ENCODE assay signal across 8 cellular contexts in genomic region chr22:37485006-37485713, GRCh38. TPM values are rescaled to one million over a fixed set of nuclear protein-coding genes. Genes with fewer than 3 reads are reported as not detected.
DNase-seq lines count a peak whose midpoint lies in the region; ATAC-seq and TF ChIP-seq lines count a peak whose summit lies in the region.

No MANE protein-coding gene starts in this region.

- no peaks in the 10 kb centered on the region for H3K9me2 ChIP-seq in OCI-LY1 (ENCODE audit: low read depth, low read length)

- no peaks in the 10 kb centered on the region for H4K20me1 ChIP-seq in OCI-LY1 (ENCODE audit: insufficient read depth, low read length)

- CTCF ChIA-PET in MCF 10A (lab: Yijun Ruan, JAX), result interaction anchor here (0.6 to 1.5 kb wide), 2 partner anchors 13 to 28 kb away, joined by 3 to 4 read pairs; no protein-coding TSS in a partner anchor

- peak overlapping the region; percentile 95 for H3K27ac Mint-ChIP-seq in stimulated activated memory B cell treated with anti-CD40 and anti-IgM and Interleukin-4, amounts not matched to agents 10 μg/mL and 1 μg/mL and 100 μg/mL, for 72 hours
- no peak overlapping the region for H3K27ac Mint-ChIP-seq in MCF 10A (ENCODE audit: low read depth, unreplicated experiment)

- H3K36me3 Mint-ChIP-seq in stimulated activated memory B cell treated with anti-CD40 and anti-IgM and Interleukin-4, amounts not matched to agents 10 μg/mL and 1 μg/mL and 100 μg/mL, for 72 hours, result peaks cover 27% of the 10 kb centered on the region
- peaks cover 8% of the 10 kb centered on the region for H3K36me3 Mint-ChIP-seq in MCF 10A (ENCODE audit: insufficient read depth, unreplicated experiment)

- peak overlapping the region; percentile 87 for H3K4me3 ChIP-seq in OCI-LY1 (ENCODE audit: low read depth, low read length, poor library complexity, severe bottlenecking)

- peaks cover 47% of the 10 kb centered on the region for H3K79me2 ChIP-seq in OCI-LY1 (ENCODE audit: insufficient read depth, low read length)

- intact Hi-C loops in MCF 10A (cut with micrococcal nuclease), result no loop called here

- peaks cover 55% of the 10 kb centered on the region for H3K4me1 Mint-ChIP-seq in stimulated activated memory B cell treated with anti-CD40 and anti-IgM and Interleukin-4, amounts not matched to agents 10 μg/mL and 1 μg/mL and 100 μg/mL, for 72 hours
- H3K4me1 Mint-ChIP-seq in MCF 10A (ENCODE audit: insufficient read depth, unreplicated experiment), result peaks cover 12% of the 10 kb centered on the region

- no peaks in the 10 kb centered on the region for H3K9me3 Mint-ChIP-seq in stimulated activated memory B cell treated with anti-CD40 and anti-IgM and Interleukin-4, amounts not matched to agents 10 μg/mL and 1 μg/mL and 100 μg/mL, for 72 hours
- no peaks in the 10 kb centered on the region for H3K9me3 Mint-ChIP-seq in MCF 10A (ENCODE audit: unreplicated experiment)

- H3K36me3 ChIP-seq in OCI-LY1 (ENCODE audit: insufficient read depth, low read length), result peaks cover 22% of the 10 kb centered on the region; the same call in 1 of the 2 replicates

- no peaks in the 10 kb centered on the region for H3F3A ChIP-seq in OCI-LY1 (ENCODE audit: insufficient read depth, low read length)

- peak overlapping the region; percentile 97 for H3K9ac ChIP-seq in OCI-LY1 (ENCODE audit: low read length)

- H2AFZ ChIP-seq in OCI-LY1 (ENCODE audit: low read length), result no peak overlapping the region

- peak overlapping the region; percentile 91 for H3K4me2 ChIP-seq in OCI-LY1 (ENCODE audit: low read length)

- no peak for TF ChIP-seq CTCF in OCI-LY1 (IDR thresholded peaks at IDR 0.05; ENCODE audit: low read length)
- TF ChIP-seq CTCF in MCF 10A (IDR thresholded peaks at IDR 0.05; ENCODE audit: unreplicated experiment), result no peak

- peaks cover 64% of the 10 kb centered on the region for H3K4me1 ChIP-seq in OCI-LY1 (ENCODE audit: insufficient read depth, low read length, severe bottlenecking)

- peak; percentile 44 for ATAC-seq in stimulated activated memory B cell treated with anti-CD40 and anti-IgM and Interleukin-4, amounts not matched to agents 10 μg/mL and 1 μg/mL and 100 μg/mL, for 72 hours
- no peak for ATAC-seq in HG02852 (IDR thresholded peaks at IDR 0.05; ENCODE audit: unreplicated experiment)

- peak overlapping the region; percentile 95 for H3K27ac ChIP-seq in OCI-LY1 (ENCODE audit: low read depth, low read length, poor library complexity, severe bottlenecking)

- no peaks in the 10 kb centered on the region for H3K27me3 Mint-ChIP-seq in stimulated activated memory B cell treated with anti-CD40 and anti-IgM and Interleukin-4, amounts not matched to agents 10 μg/mL and 1 μg/mL and 100 μg/mL, for 72 hours
- no peaks in the 10 kb centered on the region for H3K27me3 Mint-ChIP-seq in MCF 10A (ENCODE audit: insufficient read depth, unreplicated experiment)

- peak overlapping the region; percentile 93 for H3K4me3 Mint-ChIP-seq in stimulated activated memory B cell treated with anti-CD40 and anti-IgM and Interleukin-4, amounts not matched to agents 10 μg/mL and 1 μg/mL and 100 μg/mL, for 72 hours
- no peak overlapping the region for H3K4me3 Mint-ChIP-seq in MCF 10A (ENCODE audit: unreplicated experiment)

- BruUV-seq in MCF 10A (replicated peaks; lab: Mats Ljungman, UMichigan), result no TSS peak

- POLR2A ChIA-PET in MCF 10A (lab: Yijun Ruan, JAX), result no interaction called here

- peak; percentile 66 for DNase-seq in GDM1 (lab: John Stamatoyannopoulos, UW)
- DNase-seq in activated effector memory CD4-positive, alpha-beta T cell treated with anti-CD3 and anti-CD28 coated beads, Interleukin-2, amount 50 U/mL, for 16 hours, result peak; percentile 86
- peak; percentile 42 for DNase-seq in medulla oblongata (ENCODE audit: extremely low spot score)
- DNase-seq in NCI-H82 treated with DMSO at 0.1 percent for 48 hours (lab: John Stamatoyannopoulos, UW; ENCODE audit: unreplicated experiment), result no peak
- no peak for DNase-seq in MCF 10A (ENCODE audit: unreplicated experiment)

- no peaks in the 10 kb centered on the region for H3K9me3 ChIP-seq in OCI-LY1 (ENCODE audit: low read length)

- H3K27me3 ChIP-seq in OCI-LY1 (ENCODE audit: insufficient read depth, low read length), result no peaks in the 10 kb centered on the region

RNA-seq across cellular contexts. Expression of gene MFNG, which starts 1.0 kb away (rescaled TPM):
- total RNA-seq in MCF 10A (2022), result 0.56 and 1.2 TPM in 2 replicates

RNA-seq across cellular contexts. Expression of gene CARD10, which starts 34.1 kb away (rescaled TPM):
- total RNA-seq in MCF 10A (2022), result 20.6 and 22.7 TPM in 2 replicates

RNA-seq across cellular contexts. Expression of gene ELFN2, which starts 57.9 kb away (rescaled TPM):
- total RNA-seq in MCF 10A (2022), result 4.2 and 5.1 TPM in 2 replicates

Comparison
In these comparisons a context has a peak if more than half of its experiments do, and no peak if none do; other contexts are left out.
1. DNase-seq: peak in GDM1 (single experiment), activated effector memory CD4-positive, alpha-beta T cell treated with anti-CD3 and anti-CD28 coated beads, Interleukin-2, amount 50 U/mL, for 16 hours (single experiment) and medulla oblongata (single experiment); none in NCI-H82 treated with DMSO at 0.1 percent for 48 hours (single experiment) and MCF 10A (single experiment).